In the genomic region with DNA sequence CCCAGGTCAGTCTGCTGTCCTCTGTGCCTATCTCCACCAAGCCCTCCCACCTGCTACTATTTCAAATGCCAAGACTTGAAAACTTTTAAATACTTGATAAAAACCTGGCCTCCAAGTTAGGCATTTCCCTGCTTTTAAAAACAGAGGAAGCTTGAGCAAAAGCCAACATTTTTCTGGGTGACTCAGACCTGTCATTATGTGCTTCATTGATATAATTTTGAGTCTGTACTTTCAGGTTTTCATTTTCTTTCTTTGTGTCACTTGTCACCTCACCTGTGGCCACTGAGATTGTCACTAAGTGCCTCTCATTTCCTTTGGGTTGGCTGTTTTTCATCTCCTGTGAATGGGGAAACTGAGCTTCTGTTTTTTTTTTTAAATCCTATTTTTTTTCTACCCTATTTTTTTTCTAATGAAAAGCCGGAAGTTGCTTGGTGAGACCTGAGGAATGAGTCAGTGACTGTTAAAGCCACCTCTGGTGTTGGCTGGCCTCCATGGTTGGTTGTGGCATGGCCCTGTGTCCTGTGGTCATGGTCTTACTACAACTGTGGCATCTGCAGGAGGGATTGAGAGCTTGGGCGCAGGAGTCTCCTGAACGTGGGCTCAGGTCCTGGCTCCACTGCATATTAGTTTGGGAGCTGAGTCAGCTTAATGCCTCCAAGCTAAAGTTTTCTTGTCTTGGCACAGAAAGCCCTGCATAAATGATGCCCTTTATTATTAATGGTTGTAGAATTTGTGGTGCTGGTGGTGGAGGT, we compare ENCODE assay signal across 9 cellular contexts. TPM values are rescaled to one million over a fixed set of nuclear protein-coding genes. Genes with fewer than 3 reads are reported as not detected.
DNase-seq lines count a peak whose midpoint lies in the region; ATAC-seq and TF ChIP-seq lines count a peak whose summit lies in the region.
"Had no signal": no experiment of that assay in that cellular context is flagged by ENCODE, and none has a peak within 500 bp of the region (broad histone marks: within the 10 kb centered on the region; RNA-seq: fewer than 3 reads in every experiment).

No MANE protein-coding gene starts in this region.

- H3K4me3 ChIP-seq in A673 (ENCODE audit: low read depth, low read length, poor library complexity, severe bottlenecking), result no peak overlapping the region
- H3K4me3 ChIP-seq in fibroblast of villous mesenchyme (ENCODE audit: low read depth, low read length), result no peak overlapping the region
- H3K4me3 ChIP-seq in upper lobe of right lung, result no peak overlapping the region
- no peak overlapping the region for H3K4me3 ChIP-seq in SJCRH30
- no peak overlapping the region for H3K4me3 ChIP-seq in OCI-LY7 (ENCODE audit: low read depth, low read length, poor library complexity, severe bottlenecking)
- H3K4me3 ChIP-seq: skin epidermis had no signal

- H3K27ac ChIP-seq in A673 (ENCODE audit: low read depth, low read length, poor library complexity, severe bottlenecking) (no peak overlapping the region), upper lobe of right lung (no peak overlapping the region), SJCRH30 (no peak overlapping the region), OCI-LY7 (ENCODE audit: low read depth, low read length, poor library complexity, severe bottlenecking) (no peak overlapping the region)

- TF ChIP-seq CTCF in A673 (conservative IDR thresholded peaks at IDR 0.05; ENCODE audit: low read depth, low read length), result no peak
- TF ChIP-seq CTCF in fibroblast of villous mesenchyme (IDR thresholded peaks at IDR 0.05; ENCODE audit: insufficient read depth, low read depth, low read length), result no peak
- no peak for TF ChIP-seq CTCF in upper lobe of right lung (IDR thresholded peaks at IDR 0.05)
- TF ChIP-seq CTCF in OCI-LY7 (conservative IDR thresholded peaks at IDR 0.05; ENCODE audit: low read length), result no peak

- BruUV-seq in A673 (replicated peaks; lab: Mats Ljungman, UMichigan), result no TSS peak
- BruUV-seq in OCI-LY7 (replicated peaks; lab: Mats Ljungman, UMichigan), result no TSS peak

- H3K4me1 ChIP-seq in A673 (ENCODE audit: insufficient read depth, low read length, poor library complexity, severe bottlenecking) (peaks cover 29% of the 10 kb centered on the region), upper lobe of right lung (peaks cover 50% of the 10 kb centered on the region), SJCRH30 (peaks cover 17% of the 10 kb centered on the region), OCI-LY7 (ENCODE audit: insufficient read depth, low read length, poor library complexity, severe bottlenecking) (no peaks in the 10 kb centered on the region)

- H4K20me1 ChIP-seq in OCI-LY7 (ENCODE audit: insufficient read depth, low read length), result no peaks in the 10 kb centered on the region

- H3K27me3 ChIP-seq in A673 (replicated peaks; ENCODE audit: insufficient read depth, low read depth, low read length, poor library complexity) (no peaks in the 10 kb centered on the region), upper lobe of right lung (no peaks in the 10 kb centered on the region), SJCRH30 (no peaks in the 10 kb centered on the region)

- H3K9me2 ChIP-seq in OCI-LY7 (ENCODE audit: insufficient read depth, low read length), result no peaks in the 10 kb centered on the region

- CTCF ChIA-PET in A673 (lab: Charles Lee) (no interaction called here), OCI-LY7 (lab: Charles Lee; ENCODE audit: unreplicated experiment) (no interaction called here)

- DNase-seq in A673 (ENCODE audit: low spot score) (peak; percentile 34), T1000 (lab: John Stamatoyannopoulos, UW) (peak; percentile 51), fibroblast of villous mesenchyme (ENCODE audit: low read depth) (peak; percentile 28), upper lobe of right lung (no peak), SJCRH30 (no peak), OCI-LY7 (ENCODE audit: low spot score) (no peak), epidermal melanocyte (ENCODE audit: insufficient read length, low spot score) (no peak)

- ATAC-seq in GM21786 (IDR thresholded peaks at IDR 0.05; ENCODE audit: unreplicated experiment) (peak; percentile 63), upper lobe of right lung (peak; percentile 72)

- no peaks in the 10 kb centered on the region for H3K36me3 ChIP-seq in A673 (ENCODE audit: insufficient read depth, low read length, poor library complexity, severe bottlenecking)
- H3K36me3 ChIP-seq in upper lobe of right lung, result no peaks in the 10 kb centered on the region
- no peaks in the 10 kb centered on the region for H3K36me3 ChIP-seq in SJCRH30
- H3K36me3 ChIP-seq in OCI-LY7 (ENCODE audit: insufficient read depth, low read length), result no peaks in the 10 kb centered on the region

- intact Hi-C loops in A673 (cut with micrococcal nuclease; ENCODE audit: unreplicated experiment), result no loop called here
- intact Hi-C loops in upper lobe of right lung (cut with DNase I), result no loop called here
- intact Hi-C loops in OCI-LY7 (cut with micrococcal nuclease; ENCODE audit: unreplicated experiment), result no loop called here

- no peaks in the 10 kb centered on the region for H3K79me2 ChIP-seq in OCI-LY7 (ENCODE audit: insufficient read depth, low read depth, low read length)

- POLR2A ChIA-PET in A673 (lab: Charles Lee; ENCODE audit: low non-redundant PET) (no interaction called here), OCI-LY7 (lab: Charles Lee) (interaction anchor here (0.6 to 1.3 kb wide), 5 partner anchors 10 to 43 kb away, joined by 3 read pairs; no protein-coding TSS in a partner anchor)

- H3K4me2 ChIP-seq in OCI-LY7 (ENCODE audit: low read length), result no peak overlapping the region

- H3K9me3 ChIP-seq in A673 (ENCODE audit: low read depth, low read length, poor library complexity, severe bottlenecking) (no peaks in the 10 kb centered on the region), upper lobe of right lung (no peaks in the 10 kb centered on the region), SJCRH30 (replicated peaks) (no peaks in the 10 kb centered on the region; the same call in 1 of the 2 replicates), OCI-LY7 (ENCODE audit: low read length) (no peaks in the 10 kb centered on the region)

- H2AFZ ChIP-seq in OCI-LY7 (ENCODE audit: low read length), result no peak overlapping the region

RNA-seq across cellular contexts. Expression of a gene that starts 56.7 kb away (rescaled TPM):
- total RNA-seq in A673 (2021) (25.5 and 25.8 TPM in 2 replicates), fibroblast of villous mesenchyme (1.7 and 4.2 TPM in 2 replicates), upper lobe of right lung (35.4 TPM), OCI-LY7 (2022) (19.1 and 21.0 TPM in 2 replicates)
- 16.9 and 18.8 TPM in 2 replicates for total RNA-seq in SJCRH30 (2014; rRNA removed; shearing (Covaris generic))
- 7.0 and 7.5 TPM in 2 replicates for total RNA-seq in OCI-LY7 (2014; rRNA removed; shearing (Covaris generic))

Comparison
In these comparisons a context has a peak if more than half of its experiments do, and no peak if none do; other contexts are left out.
1. DNase-seq: peak in A673 (single experiment), T1000 (single experiment) and fibroblast of villous mesenchyme (single experiment); none in upper lobe of right lung (single experiment), SJCRH30 (0 of 2), OCI-LY7 (single experiment) and epidermal melanocyte (single experiment).